8 cellular contexts compared by ENCODE assay signal in genomic region chr4:1870328-1870577, GRCh38. TPM values are rescaled to one million over a fixed set of nuclear protein-coding genes. Genes with fewer than 3 reads are reported as not detected.
DNase-seq lines count a peak whose midpoint lies in the region; ATAC-seq and TF ChIP-seq lines count a peak whose summit lies in the region.

No MANE protein-coding gene starts in this region.

- CTCF ChIA-PET in AG04450 (lab: Charles Lee): no interaction called here
- CTCF ChIA-PET in activated CD8-positive, alpha-beta T cell treated with anti-CD3 and anti-CD28 coated beads for 36 hours (lab: Charles Lee): interaction anchor here (1.7 kb wide), 2 partner anchors 14 to 29 kb away, joined by 5 to 9 read pairs; partner anchors contain the start of gene LETM1

- H3K4me1 ChIP-seq in ectodermal cell (ENCODE audit: control insufficient read depth, insufficient read depth, low read length): peaks cover 19% of the 10 kb centered on the region

- H3K27me3 Mint-ChIP-seq in activated CD8-positive, alpha-beta T cell treated with anti-CD3 and anti-CD28 coated beads for 36 hours: no peaks in the 10 kb centered on the region

- 1% methylated on average over 22 of the region's 22 CpGs for WGBS in ectodermal cell, 2 experiments

- intact Hi-C loops in activated CD8-positive, alpha-beta T cell treated with anti-CD3 and anti-CD28 coated beads for 36 hours (cut with micrococcal nuclease): no loop called here

- H3K36me3 ChIP-seq in ectodermal cell (ENCODE audit: control insufficient read depth, insufficient read depth, low read length): no peaks in the 10 kb centered on the region

- POLR2A ChIA-PET in AG04450 (lab: Yijun Ruan, JAX): interaction anchor here (0.6 to 1.8 kb wide), 3 partner anchors 11 to 22 kb away, joined by 3 to 14 read pairs (median 6); partner anchors contain the start of gene LETM1
- POLR2A ChIA-PET in activated CD8-positive, alpha-beta T cell treated with anti-CD3 and anti-CD28 coated beads for 36 hours (lab: Charles Lee): interaction anchor here (1.0 to 3.7 kb wide), 11 partner anchors 10 to 171 kb away, joined by 3 to 49 read pairs (median 6); partner anchors contain the start of genes LETM1, TACC3 and TMEM129

- peak; percentile 43 for ATAC-seq in HG03442 (IDR thresholded peaks at IDR 0.05; ENCODE audit: unreplicated experiment)
- ATAC-seq in activated CD8-positive, alpha-beta T cell treated with anti-CD3 and anti-CD28 coated beads for 36 hours: peak; percentile 60

- H3K27ac ChIP-seq in AG04450 (ENCODE audit: low read depth, low read length) (peak overlapping the region; percentile 68), ectodermal cell (ENCODE audit: insufficient read depth, low read depth, low read length, poor library complexity, severe bottlenecking) (peak overlapping the region; percentile 92)

- peak overlapping the region; percentile 82 for H3K4me3 Mint-ChIP-seq in activated CD8-positive, alpha-beta T cell treated with anti-CD3 and anti-CD28 coated beads for 36 hours

- H3K4me3 ChIP-seq in AG04450 (ENCODE audit: low read depth, low read length) (peak overlapping the region; percentile 69), ectodermal cell (ENCODE audit: insufficient read depth, low read depth, low read length) (peak overlapping the region; percentile 64)

- H3K36me3 Mint-ChIP-seq in activated CD8-positive, alpha-beta T cell treated with anti-CD3 and anti-CD28 coated beads for 36 hours (ENCODE audit: low read depth): peaks cover 22% of the 10 kb centered on the region

- peak overlapping the region; percentile 92 for H3K27ac Mint-ChIP-seq in activated CD8-positive, alpha-beta T cell treated with anti-CD3 and anti-CD28 coated beads for 36 hours

- H3K4me1 Mint-ChIP-seq in activated CD8-positive, alpha-beta T cell treated with anti-CD3 and anti-CD28 coated beads for 36 hours (ENCODE audit: low read depth): peaks cover 36% of the 10 kb centered on the region

- no peaks in the 10 kb centered on the region for H3K9me3 Mint-ChIP-seq in activated CD8-positive, alpha-beta T cell treated with anti-CD3 and anti-CD28 coated beads for 36 hours

- H3K27me3 ChIP-seq in AG04450 (ENCODE audit: control insufficient read depth, insufficient read depth, low read length) (no peaks in the 10 kb centered on the region), ectodermal cell (ENCODE audit: control insufficient read depth, insufficient read depth, low read length, poor library complexity, severe bottlenecking) (peaks cover 35% of the 10 kb centered on the region)

- H3K9me3 ChIP-seq in AG04450 (ENCODE audit: control insufficient read depth, insufficient read depth, low read length) (no peaks in the 10 kb centered on the region), ectodermal cell (ENCODE audit: control insufficient read depth, low read length) (no peaks in the 10 kb centered on the region)

- TF ChIP-seq CTCF in AG04450 (IDR thresholded peaks at IDR 0.05; ENCODE audit: low read depth, low read length): no peak
- TF ChIP-seq CTCF in activated CD8-positive, alpha-beta T cell treated with anti-CD3 and anti-CD28 coated beads for 36 hours (IDR thresholded peaks at IDR 0.05): no peak

- DNase-seq in AG04450 (ENCODE audit: low read depth, low spot score) (no peak), GM19240 (ENCODE audit: insufficient read length, low spot score) (peak; percentile 84), NCI-H69 (lab: John Stamatoyannopoulos, UW) (peak; percentile 83), medulla oblongata (ENCODE audit: extremely low spot score) (peak; percentile 67)
- peak; percentile 91 for DNase-seq in activated CD8-positive, alpha-beta T cell treated with anti-CD3 and anti-CD28 coated beads for 36 hours
- peak; percentile 78 for DNase-seq in stimulated activated CD8-positive, alpha-beta memory T cell treated with anti-CD3 and anti-CD28 coated beads, Interleukin-12 subunit alpha, Interleukin-12 subunit beta, amount 100 ng/mL, for 1 hour (ENCODE audit: low read depth)

RNA-seq across cellular contexts. Expression of gene NSD2, which starts 0.9 kb away (rescaled TPM):
- polyA plus RNA-seq in AG04450 (2011; rRNA removed): 23.7 and 26.4 TPM in 2 replicates
- polyA minus RNA-seq in AG04450 (2011; rRNA and poly(A)+ RNA removed): 77.9 and 94.9 TPM in 2 replicates
- 100 to 1,000 TPM; 219 TPM for total RNA-seq in activated CD8-positive, alpha-beta T cell treated with anti-CD3 and anti-CD28 coated beads for 36 hours
- 218 TPM for polyA plus RNA-seq in ectodermal cell (2013, experiment 1 of 4)
- 229 TPM for polyA plus RNA-seq in ectodermal cell (2013, experiment 2 of 4)
- polyA plus RNA-seq in ectodermal cell (2013, experiment 3 of 4): 133 TPM
- 142 TPM for polyA plus RNA-seq in ectodermal cell (2013, experiment 4 of 4)

RNA-seq across cellular contexts. Expression of gene LETM1, which starts 14.3 kb away (rescaled TPM):
- polyA plus RNA-seq in AG04450 (2011; rRNA removed): 11.9 and 15.2 TPM in 2 replicates
- polyA minus RNA-seq in AG04450 (2011; rRNA and poly(A)+ RNA removed): 32.8 and 36.0 TPM in 2 replicates
- 10 to 100 TPM; 49.4 to 53.2 TPM for total RNA-seq in activated CD8-positive, alpha-beta T cell treated with anti-CD3 and anti-CD28 coated beads for 36 hours
- 32.0 TPM for polyA plus RNA-seq in ectodermal cell (2013, experiment 1 of 4)
- polyA plus RNA-seq in ectodermal cell (2013, experiment 2 of 4): 30.2 TPM
- 21.9 TPM for polyA plus RNA-seq in ectodermal cell (2013, experiment 3 of 4)
- polyA plus RNA-seq in ectodermal cell (2013, experiment 4 of 4): 22.5 TPM
